In the genomic region with DNA sequence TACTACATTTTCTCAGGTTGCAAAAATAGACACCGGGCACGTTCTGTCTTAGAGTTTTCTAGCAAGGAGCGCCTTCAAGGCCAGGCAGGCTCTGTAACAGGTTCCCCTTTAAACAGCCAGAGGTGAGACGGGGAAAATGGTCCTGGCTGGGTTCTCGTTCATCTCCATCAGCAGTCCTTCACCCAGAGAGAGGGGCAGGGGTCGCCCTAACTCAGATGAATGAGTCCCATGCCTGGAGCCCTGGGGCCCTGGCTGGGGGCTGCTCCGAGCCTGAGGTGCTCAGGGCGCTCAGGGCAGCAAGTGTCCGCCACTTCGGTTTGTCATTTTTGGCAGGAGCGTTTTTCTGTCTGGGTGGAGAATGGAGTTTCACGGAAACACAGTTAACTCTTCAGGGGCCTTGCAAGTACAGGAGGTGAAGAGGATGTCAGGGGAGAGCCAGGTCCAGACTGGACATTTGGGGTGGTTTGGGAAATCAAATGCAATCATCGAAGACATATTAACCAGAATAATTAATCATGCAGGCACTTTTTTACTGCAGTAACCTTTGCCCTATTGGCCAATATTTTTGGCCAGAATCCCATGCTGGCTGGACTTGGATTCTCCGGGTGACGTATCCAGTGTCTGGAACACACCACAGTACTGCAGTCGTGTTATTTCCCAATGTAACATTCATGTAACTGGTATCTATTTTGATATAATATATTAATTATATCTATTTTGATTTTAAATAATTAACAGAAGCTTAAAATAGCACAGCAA, we compare ENCODE assay signal across 15 cellular contexts. TPM values are rescaled to one million over a fixed set of nuclear protein-coding genes. Genes with fewer than 3 reads are reported as not detected.
DNase-seq lines count a peak whose midpoint lies in the region; ATAC-seq, FAIRE-seq and TF ChIP-seq lines count a peak whose summit lies in the region.
"Had no signal": no experiment of that assay in that cellular context is flagged by ENCODE, and none has a peak within 500 bp of the region (broad histone marks: within the 10 kb centered on the region; RNA-seq: fewer than 3 reads in every experiment).

No MANE protein-coding gene starts in this region.

- ATAC-seq in A549 (no peak), lower lobe of right lung (no peak), GM18858 (IDR thresholded peaks at IDR 0.05; ENCODE audit: unreplicated experiment) (no peak)
- ATAC-seq in activated naive CD4-positive, alpha-beta T cell treated with anti-CD3 and anti-CD28 coated beads, Interleukin-2, amount 50 U/mL, for 72 hours: no peak
- ATAC-seq: activated CD8-positive, alpha-beta T cell treated with anti-CD3 and anti-CD28 coated beads, Interleukin-2, amount 10 ng/mL, durations not matched to agents 7 days and 5 days; effector memory CD8-positive, alpha-beta T cell; GM12878 had no signal

- no peak overlapping the region for H3K27ac Mint-ChIP-seq in activated naive CD4-positive, alpha-beta T cell treated with anti-CD3 and anti-CD28 coated beads, Interleukin-2, amount 50 U/mL, for 72 hours
- H3K27ac Mint-ChIP-seq: activated CD8-positive, alpha-beta T cell treated with anti-CD3 and anti-CD28 coated beads, Interleukin-2, amount 10 ng/mL, durations not matched to agents 7 days and 5 days; activated naive CD8-positive, alpha-beta T cell treated with anti-CD3 and anti-CD28 coated beads, Interleukin-2, amount 10 ng/mL, durations not matched to agents 7 days and 5 days; effector memory CD8-positive, alpha-beta T cell had no signal

- DNase-seq in A549 (ENCODE audit: low read depth in 1 of 2, low spot score in 1 of 2): no peak
- peak; percentile 74 for DNase-seq in fibroblast of gingiva (ENCODE audit: low read depth)
- no peak for DNase-seq in lower lobe of right lung
- DNase-seq in activated naive CD4-positive, alpha-beta T cell treated with anti-CD3 and anti-CD28 coated beads, Interleukin-2, amount 50 U/mL, for 72 hours (ENCODE audit: low spot score in 2 of 2): no peak
- DNase-seq in NCI-H524 treated with DMSO at 0.1 percent for 48 hours (lab: John Stamatoyannopoulos, UW): no peak
- no peak for DNase-seq in dermis blood vessel endothelial cell
- DNase-seq: ACHN; activated CD8-positive, alpha-beta T cell treated with anti-CD3 and anti-CD28 coated beads, Interleukin-2, amount 10 ng/mL, durations not matched to agents 7 days and 5 days; activated naive CD8-positive, alpha-beta T cell treated with anti-CD3 and anti-CD28 coated beads, Interleukin-2, amount 10 ng/mL, durations not matched to agents 7 days and 5 days; effector memory CD8-positive, alpha-beta T cell; OCI-M1; stimulated activated CD4-positive, alpha-beta T cell treated with anti-CD3 and anti-CD28 coated beads, Interleukin-15, amount 100 ng/mL, for 24 hours had no signal

- no peak overlapping the region for H3K9ac ChIP-seq in Loucy (ENCODE audit: low read depth, low read length, poor library complexity, severe bottlenecking)

- no peak for TF ChIP-seq RAD21 in A549 (conservative IDR thresholded peaks at IDR 0.05 in 1 of 2, IDR thresholded peaks at IDR 0.05 in 1 of 2)

- CTCF ChIA-PET in A549 (lab: Yijun Ruan, JAX): interaction anchor here (0.6 to 11.1 kb wide), 3 partner anchors 72 to 402 kb away, joined by 4 to 197 read pairs (median 5); no protein-coding TSS in a partner anchor

- FAIRE-seq in A549 (lab: Jason Lieb, UNC): no peak
- FAIRE-seq: GM12878 had no signal

- H3K9me3 ChIP-seq in A549 (no peaks in the 10 kb centered on the region), Loucy (ENCODE audit: insufficient read depth, low read depth, low read length) (no peaks in the 10 kb centered on the region), lower lobe of right lung (no peaks in the 10 kb centered on the region)

- POLR2A ChIA-PET in A549 (lab: Yijun Ruan, JAX): no interaction called here

- H4K20me1 ChIP-seq in Loucy (ENCODE audit: insufficient read depth, low read length, poor library complexity, severe bottlenecking): peaks cover 71% of the 10 kb centered on the region

- peaks cover 6% of the 10 kb centered on the region; the same call in 1 of the 2 replicates for H3K36me3 ChIP-seq in Loucy (ENCODE audit: insufficient read depth, low read length)
- no peaks in the 10 kb centered on the region for H3K36me3 ChIP-seq in lower lobe of right lung

- H3K27me3 ChIP-seq in Loucy (ENCODE audit: insufficient read depth, low read length, poor library complexity, severe bottlenecking) (no peaks in the 10 kb centered on the region), lower lobe of right lung (ENCODE audit: low read depth) (peaks cover 79% of the 10 kb centered on the region)

- H3K4me1 ChIP-seq in A549 (peaks cover 24% of the 10 kb centered on the region), Loucy (ENCODE audit: insufficient read depth, low read length, poor library complexity, severe bottlenecking) (peaks cover 46% of the 10 kb centered on the region), lower lobe of right lung (peaks cover 37% of the 10 kb centered on the region)

- TF ChIP-seq POLR2A in A549 (IDR thresholded peaks at IDR 0.05; ENCODE audit: low read length): no peak

- H3K36me3 Mint-ChIP-seq in activated naive CD4-positive, alpha-beta T cell treated with anti-CD3 and anti-CD28 coated beads, Interleukin-2, amount 50 U/mL, for 72 hours: peaks cover 0 to 6% of the 10 kb centered on the region in 2 donors

- no peak for TF ChIP-seq EP300 in A549 (IDR thresholded peaks at IDR 0.05)

- intact Hi-C loops in lower lobe of right lung (cut with DNase I): no loop called here

- H3K9me2 ChIP-seq in Loucy (replicated peaks; ENCODE audit: low read depth, low read length): no peaks in the 10 kb centered on the region

- 0 out of 2 replicates have a peak, but pooled peaks cover 5% of the 10 kb centered on the region for H3F3A ChIP-seq in Loucy (ENCODE audit: low read depth)

- H2AFZ ChIP-seq in Loucy (ENCODE audit: low read length): no peak overlapping the region

- TF ChIP-seq CTCF in A549 (IDR thresholded peaks at IDR 0.05) (no peak), Loucy (conservative IDR thresholded peaks at IDR 0.05; ENCODE audit: low read length) (no peak), lower lobe of right lung (IDR thresholded peaks at IDR 0.05) (no peak)

- H3K9me3 Mint-ChIP-seq in activated naive CD4-positive, alpha-beta T cell treated with anti-CD3 and anti-CD28 coated beads, Interleukin-2, amount 50 U/mL, for 72 hours: no peaks in the 10 kb centered on the region
- H3K9me3 Mint-ChIP-seq: activated naive CD8-positive, alpha-beta T cell treated with anti-CD3 and anti-CD28 coated beads, Interleukin-2, amount 10 ng/mL, durations not matched to agents 7 days and 5 days; effector memory CD8-positive, alpha-beta T cell had no signal

- peaks cover 76% of the 10 kb centered on the region for H3K79me2 ChIP-seq in Loucy (ENCODE audit: insufficient read depth, low read length)

- 44% methylated on average over 14 of the region's 16 CpGs for WGBS in A549 (ENCODE audit: missing lambda C conversion rate)

- peak overlapping the region; percentile 37 for H3K4me2 ChIP-seq in A549
- peak overlapping the region; percentile 90 for H3K4me2 ChIP-seq in Loucy (ENCODE audit: low read depth, low read length, poor library complexity, severe bottlenecking)

- H3K4me3 ChIP-seq in A549 (no peak overlapping the region), Loucy (ENCODE audit: low read length, poor library complexity, severe bottlenecking) (peak overlapping the region; percentile 91), lower lobe of right lung (peak overlapping the region; percentile 13)
- H3K4me3 ChIP-seq: GM12878 had no signal

- H3K27ac ChIP-seq in A549: no peak overlapping the region
- no peak overlapping the region for H3K27ac ChIP-seq in lower lobe of right lung

TF ChIP-seq in A549, 52 proteins besides CTCF, POLR2A, EP300 and RAD21:
- TF ChIP-seq, protein P1, sequence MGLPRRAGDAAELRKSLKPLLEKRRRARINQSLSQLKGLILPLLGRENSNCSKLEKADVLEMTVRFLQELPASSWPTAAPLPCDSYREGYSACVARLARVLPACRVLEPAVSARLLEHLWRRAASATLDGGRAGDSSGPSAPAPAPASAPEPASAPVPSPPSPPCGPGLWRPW (IDR thresholded peaks at IDR 0.05): no peak
- TF ChIP-seq SMC3 (IDR thresholded peaks at IDR 0.05) (no peak), FOXS1 (CRISPR knock-in tag; IDR thresholded peaks at IDR 0.05) (no peak), CEBPB (IDR thresholded peaks at IDR 0.05) (peak; percentile 27 to 42; a peak in 2 of 4 replicates)
- TF ChIP-seq, protein P2, sequence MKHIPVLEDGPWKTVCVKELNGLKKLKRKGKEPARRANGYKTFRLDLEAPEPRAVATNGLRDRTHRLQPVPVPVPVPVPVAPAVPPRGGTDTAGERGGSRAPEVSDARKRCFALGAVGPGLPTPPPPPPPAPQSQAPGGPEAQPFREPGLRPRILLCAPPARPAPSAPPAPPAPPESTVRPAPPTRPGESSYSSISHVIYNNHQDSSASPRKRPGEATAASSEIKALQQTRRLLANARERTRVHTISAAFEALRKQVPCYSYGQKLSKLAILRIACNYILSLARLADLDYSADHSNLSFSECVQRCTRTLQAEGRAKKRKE (CRISPR knock-in tag; IDR thresholded peaks at IDR 0.05; ENCODE audit: low read depth): no peak
- TF ChIP-seq, protein P3, sequence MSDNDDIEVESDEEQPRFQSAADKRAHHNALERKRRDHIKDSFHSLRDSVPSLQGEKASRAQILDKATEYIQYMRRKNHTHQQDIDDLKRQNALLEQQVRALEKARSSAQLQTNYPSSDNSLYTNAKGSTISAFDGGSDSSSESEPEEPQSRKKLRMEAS (IDR thresholded peaks at IDR 0.05): no peak

RNA-seq across cellular contexts. Expression of a gene that starts 2.9 kb away (rescaled TPM):
- polyA plus RNA-seq in A549 (2011; rRNA removed) (1.0 and 1.4 TPM in 2 replicates), A549 (2017; fragmentation: RNase III; extraction: RNeasy Plus Mini Kit Qiagen cat#74134 plus additional on column Dnase treatment) (0.46 to 1.1 TPM (median 0.52 TPM) in 3 replicates)
- polyA plus RNA-seq in A549 (2012; cell fraction: cytosol; rRNA removed): 0.50 and 1.6 TPM in 2 replicates
- polyA plus RNA-seq in A549 (2012; cell fraction: nucleus; rRNA removed): 1.8 and 4.2 TPM in 2 replicates
- 0.87 and 1.4 TPM in 2 replicates for polyA minus RNA-seq in A549 (2011; rRNA and poly(A)+ RNA removed)
- total RNA-seq in lower lobe of right lung (5.0 TPM), dermis blood vessel endothelial cell (0.05 TPM in 1 of 2 replicates, not detected in the other)
- total RNA-seq in activated naive CD4-positive, alpha-beta T cell treated with anti-CD3 and anti-CD28 coated beads, Interleukin-2, amount 50 U/mL, for 72 hours: 1 to 10 TPM; 2.2 to 2.4 TPM
